31 cellular contexts compared by ENCODE assay signal in genomic region chr10:53166325-53166724, GRCh38.
"Had no signal": no experiment of that assay in that cellular context is flagged by ENCODE, and none has a peak within 500 bp of the region (broad histone marks: within the 10 kb centered on the region; RNA-seq: fewer than 3 reads in every experiment).

No MANE protein-coding gene starts in this region.

- H3K27ac ChIP-seq: ascending aorta, breast epithelium, cardiac muscle cell, colonic mucosa, epithelial cell of prostate, esophagus squamous epithelium, WERI-Rb-1 had no signal

- H3K36me3 Mint-ChIP-seq: activated naive CD4-positive, alpha-beta T cell treated with anti-CD3 and anti-CD28 coated beads, Interleukin-2, amount 10 ng/mL, durations not matched to agents 7 days and 5 days; activated naive CD4-positive, alpha-beta T cell treated with anti-CD3 and anti-CD28 coated beads, Interleukin-2, amount 50 U/mL, for 72 hours; activated naive CD8-positive, alpha-beta T cell treated with anti-CD3 and anti-CD28 coated beads, Interleukin-2, amount 10 ng/mL, durations not matched to agents 7 days and 5 days; brain had no signal

- H3K9me3 Mint-ChIP-seq: activated T-helper 1 cell treated with anti-CD3 and anti-CD28 coated beads, Interleukin-12 subunit alpha, Interleukin-12 subunit beta, Interleukin-2, Interleukin-4 antibody, amounts not matched to agents 30 ng/mL and 10 ng/mL and 1 ng/mL, durations not matched to agents 14 hours and 24 hours and 36 hours; brain had no signal

- H3K4me1 ChIP-seq: ascending aorta, breast epithelium, colonic mucosa, esophagus squamous epithelium had no signal

- H3K4me3 ChIP-seq: ascending aorta, breast epithelium, cardiac muscle cell, colonic mucosa, esophagus squamous epithelium had no signal

- H3K27ac Mint-ChIP-seq: activated B cell treated with CpG ODN at 0.5 μM for 24 hours; activated CD8-positive, alpha-beta T cell treated with anti-CD3 and anti-CD28 coated beads for 36 hours; activated naive CD4-positive, alpha-beta T cell treated with anti-CD3 and anti-CD28 coated beads, Interleukin-2, amount 10 ng/mL, durations not matched to agents 7 days and 5 days; activated naive CD4-positive, alpha-beta T cell treated with anti-CD3 and anti-CD28 coated beads, Interleukin-2, amount 50 U/mL, for 72 hours; activated naive CD8-positive, alpha-beta T cell treated with anti-CD3 and anti-CD28 coated beads, Interleukin-2, amount 10 ng/mL, durations not matched to agents 7 days and 5 days; activated T-helper 1 cell treated with anti-CD3 and anti-CD28 coated beads, Interleukin-12 subunit alpha, Interleukin-12 subunit beta, Interleukin-2, Interleukin-4 antibody, amounts not matched to agents 30 ng/mL and 10 ng/mL and 1 ng/mL, durations not matched to agents 14 hours and 24 hours and 36 hours; activated T-helper 2 cell treated with anti-CD3 and anti-CD28 coated beads, Interferon-gamma antibody, Interleukin-2, Interleukin-4, amounts not matched to agents 10 μg/mL and 5 μg/mL and 100 μg/mL, durations not matched to agents 14 hours and 24 hours and 36 hours; brain; T-helper 17 cell; T-helper 2 cell treated with Interferon-gamma antibody and Interleukin-4, amounts not matched to agents 5 μg/mL and 100 μg/mL, for 36 hours had no signal

- DNase-seq: activated B cell treated with CpG ODN at 0.5 μM for 24 hours; activated CD4-positive, alpha-beta T cell treated with anti-CD3 and anti-CD28 coated beads for 48 hours; activated CD4-positive, alpha-beta T cell treated with anti-CD3 and anti-CD28 coated beads, Interleukin-2, amount 50 U/mL, for 1 hour; activated CD4-positive, alpha-beta T cell treated with anti-CD3 and anti-CD28 coated beads, Interleukin-2, amount 50 U/mL, for 48 hours; activated CD8-positive, alpha-beta memory T cell treated with anti-CD3 and anti-CD28 coated beads for 24 hours; activated CD8-positive, alpha-beta T cell treated with anti-CD3 and anti-CD28 coated beads for 36 hours; activated effector memory CD4-positive, alpha-beta T cell treated with anti-CD3 and anti-CD28 coated beads, Interleukin-2, amount 50 U/mL, for 16 hours; activated naive CD4-positive, alpha-beta T cell; activated naive CD4-positive, alpha-beta T cell treated with anti-CD3 and anti-CD28 coated beads, Interleukin-2, amount 10 ng/mL, durations not matched to agents 7 days and 5 days; activated naive CD8-positive, alpha-beta T cell treated with anti-CD3 and anti-CD28 coated beads, Interleukin-2, amount 10 ng/mL, durations not matched to agents 7 days and 5 days; activated T-cell treated with anti-CD3 and anti-CD28 coated beads, Interleukin-2, amount 50 U/mL, for 4 hours; central memory CD4-positive, alpha-beta T cell; cerebellar nuclear complex; colonic mucosa; effector CD8-positive, alpha-beta T cell; esophagus squamous epithelium; foreskin melanocyte; head of caudate nucleus; T-helper 17 cell; T1000; WERI-Rb-1 had no signal

- H3K9me3 ChIP-seq: ascending aorta, breast epithelium, colonic mucosa, esophagus squamous epithelium had no signal

- H3K4me1 Mint-ChIP-seq: activated B cell treated with CpG ODN at 0.5 μM for 24 hours; activated naive CD4-positive, alpha-beta T cell treated with anti-CD3 and anti-CD28 coated beads, Interleukin-2, amount 10 ng/mL, durations not matched to agents 7 days and 5 days; activated naive CD8-positive, alpha-beta T cell treated with anti-CD3 and anti-CD28 coated beads, Interleukin-2, amount 10 ng/mL, durations not matched to agents 7 days and 5 days; brain; T-helper 17 cell had no signal

- H3K4me3 Mint-ChIP-seq: activated B cell treated with CpG ODN at 0.5 μM for 24 hours; activated CD8-positive, alpha-beta T cell treated with anti-CD3 and anti-CD28 coated beads for 36 hours; activated naive CD4-positive, alpha-beta T cell treated with anti-CD3 and anti-CD28 coated beads, Interleukin-2, amount 10 ng/mL, durations not matched to agents 7 days and 5 days; activated naive CD8-positive, alpha-beta T cell treated with anti-CD3 and anti-CD28 coated beads, Interleukin-2, amount 10 ng/mL, durations not matched to agents 7 days and 5 days; activated T-cell treated with anti-CD3 and anti-CD28 coated beads, Interleukin-2, amount 50 U/mL, for 4 hours; activated T-helper 1 cell treated with anti-CD3 and anti-CD28 coated beads, Interleukin-12 subunit alpha, Interleukin-12 subunit beta, Interleukin-2, Interleukin-4 antibody, amounts not matched to agents 30 ng/mL and 10 ng/mL and 1 ng/mL, durations not matched to agents 14 hours and 24 hours and 36 hours; brain; T-helper 17 cell; T-helper 2 cell treated with Interferon-gamma antibody and Interleukin-4, amounts not matched to agents 5 μg/mL and 100 μg/mL, for 36 hours had no signal

- H3K36me3 ChIP-seq: ascending aorta, breast epithelium, cardiac muscle cell, colonic mucosa, esophagus squamous epithelium, WERI-Rb-1 had no signal

- H3K27me3 ChIP-seq: ascending aorta, breast epithelium, cardiac muscle cell, colonic mucosa, esophagus squamous epithelium had no signal

- H3K27me3 Mint-ChIP-seq: activated B cell treated with CpG ODN at 0.5 μM for 24 hours; activated CD8-positive, alpha-beta T cell treated with anti-CD3 and anti-CD28 coated beads for 36 hours; activated naive CD4-positive, alpha-beta T cell treated with anti-CD3 and anti-CD28 coated beads, Interleukin-2, amount 10 ng/mL, durations not matched to agents 7 days and 5 days; activated naive CD8-positive, alpha-beta T cell treated with anti-CD3 and anti-CD28 coated beads, Interleukin-2, amount 10 ng/mL, durations not matched to agents 7 days and 5 days; brain; T-helper 17 cell had no signal

- ATAC-seq: activated CD4-positive, CD25-positive, alpha-beta regulatory T cell treated with anti-CD3 and anti-CD28 coated beads, Interleukin-2, amount 50 U/mL, for 24 hours; activated CD8-positive, alpha-beta T cell treated with anti-CD3 and anti-CD28 coated beads for 36 hours; activated naive CD4-positive, alpha-beta T cell treated with anti-CD3 and anti-CD28 coated beads, Interleukin-2, amount 50 U/mL, for 72 hours; activated T-cell treated with anti-CD3 and anti-CD28 coated beads, Interleukin-2, amount 50 U/mL, for 4 hours; T-helper 17 cell had no signal
